23 cellular contexts compared by ENCODE assay signal in the genomic region with DNA sequence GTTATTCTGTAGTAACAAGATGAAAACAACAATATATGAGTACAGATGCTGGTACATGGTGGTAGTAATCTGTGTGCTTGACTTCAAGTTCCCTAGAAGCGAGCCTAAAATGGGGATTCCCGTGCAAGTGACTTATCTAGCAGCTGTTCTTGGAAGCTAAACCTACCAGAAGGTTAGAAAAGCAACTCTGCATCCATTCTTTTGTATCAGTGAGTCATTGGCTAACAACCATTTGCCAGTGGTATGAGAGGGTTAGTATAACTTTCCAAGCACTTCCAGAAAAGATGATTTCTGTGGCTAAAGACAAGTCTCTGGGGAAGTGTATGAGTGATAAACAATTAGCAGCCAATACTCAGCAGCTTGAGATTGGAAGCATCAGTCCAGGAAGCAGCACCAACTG.
DNase-seq lines count a peak whose midpoint lies in the region; ATAC-seq, FAIRE-seq and TF ChIP-seq lines count a peak whose summit lies in the region.
"Had no signal": no experiment of that assay in that cellular context is flagged by ENCODE, and none has a peak within 500 bp of the region (broad histone marks: within the 10 kb centered on the region; RNA-seq: fewer than 3 reads in every experiment).

No MANE protein-coding gene starts in this region.

- no peaks in the 10 kb centered on the region for H3K27me3 Mint-ChIP-seq in astrocyte (ENCODE audit: low read depth, unreplicated experiment)
- H3K27me3 Mint-ChIP-seq: CD4-positive, alpha-beta memory T cell had no signal

- H3K36me3 ChIP-seq in astrocyte (ENCODE audit: insufficient read depth, low read length) = no peaks in the 10 kb centered on the region
- no peaks in the 10 kb centered on the region for H3K36me3 ChIP-seq in osteoblast (ENCODE audit: insufficient read depth, low read length)
- H3K36me3 ChIP-seq: SJSA1 had no signal

- peak overlapping the region; percentile 53 for H2AFZ ChIP-seq in astrocyte (ENCODE audit: low read depth, low read length)
- no peak overlapping the region for H2AFZ ChIP-seq in osteoblast (ENCODE audit: low read length)

- H3K4me2 ChIP-seq in astrocyte (ENCODE audit: low read length) = no peak overlapping the region
- H3K4me2 ChIP-seq in osteoblast (ENCODE audit: insufficient read depth, low read length) = no peak overlapping the region

- H3K79me2 ChIP-seq in astrocyte (ENCODE audit: insufficient read depth, low read length) (no peaks in the 10 kb centered on the region), osteoblast (ENCODE audit: insufficient read depth, low read length) (no peaks in the 10 kb centered on the region)

- H3K4me3 Mint-ChIP-seq in astrocyte (ENCODE audit: unreplicated experiment) = no peak overlapping the region
- H3K4me3 Mint-ChIP-seq: CD4-positive, alpha-beta memory T cell had no signal

- H3K27ac Mint-ChIP-seq in astrocyte (ENCODE audit: unreplicated experiment) = no peak overlapping the region
- H3K27ac Mint-ChIP-seq: CD4-positive, alpha-beta memory T cell had no signal

- peaks cover 13% of the 10 kb centered on the region for H3K4me1 Mint-ChIP-seq in astrocyte (ENCODE audit: low read depth, unreplicated experiment)
- H3K4me1 Mint-ChIP-seq: CD4-positive, alpha-beta memory T cell had no signal

- no peak for ATAC-seq in GM19463 (IDR thresholded peaks at IDR 0.05; ENCODE audit: unreplicated experiment)
- no peak for ATAC-seq in GM18873 (IDR thresholded peaks at IDR 0.05; ENCODE audit: low FRiP score, unreplicated experiment)

- H3K27me3 ChIP-seq in astrocyte (ENCODE audit: insufficient read depth, low read length) (no peaks in the 10 kb centered on the region), osteoblast (ENCODE audit: insufficient read depth, low read length) (no peaks in the 10 kb centered on the region)
- H3K27me3 ChIP-seq: SJSA1 had no signal

- no peak for FAIRE-seq in astrocyte (lab: Jason Lieb, UNC)
- FAIRE-seq: GM12891 had no signal

- no peaks in the 10 kb centered on the region for H3K36me3 Mint-ChIP-seq in astrocyte (ENCODE audit: low read depth, unreplicated experiment)
- H3K36me3 Mint-ChIP-seq: CD4-positive, alpha-beta memory T cell had no signal

- H3K4me3 ChIP-seq in astrocyte (ENCODE audit: insufficient read depth, low read depth, low read length) = no peak overlapping the region
- no peak overlapping the region for H3K4me3 ChIP-seq in fibroblast of pulmonary artery (replicated peaks; ENCODE audit: low read depth, low read length)
- no peak overlapping the region for H3K4me3 ChIP-seq in osteoblast (ENCODE audit: insufficient read depth, low read length)
- H3K4me3 ChIP-seq: SJSA1 had no signal

- no peak overlapping the region for H3K9ac ChIP-seq in astrocyte (ENCODE audit: low read length)

- DNase-seq in astrocyte (ENCODE audit: low read depth) (peak; percentile 49), fibroblast of pulmonary artery (ENCODE audit: low read depth) (peak; percentile 1), osteoblast (ENCODE audit: insufficient read length, low spot score, missing footprints) (peak; percentile 32), hypothalamus (lab: John Stamatoyannopoulos, UW) (no peak), NCI-H2227 treated with DMSO at 0.1 percent for 48 hours (lab: John Stamatoyannopoulos, UW) (no peak)
- DNase-seq: C1 segment of cervical spinal cord; CD4-positive, alpha-beta memory T cell; COR-L47; DMS79; EL; GDM1; H7; KG1; MM.1S; NCI-H1694; NCI-H2029 treated with DMSO at 0.1 percent for 48 hours; NCI-H69; Right ventricle myocardium superior; RPMI8226 had no signal

- peaks cover 2% of the 10 kb centered on the region for H3K9me3 Mint-ChIP-seq in astrocyte (ENCODE audit: unreplicated experiment)

- H3K9me3 ChIP-seq in astrocyte (ENCODE audit: insufficient read depth, low read depth, low read length) (no peaks in the 10 kb centered on the region), osteoblast (ENCODE audit: low read depth, low read length) (peaks cover 3% of the 10 kb centered on the region)
- H3K9me3 ChIP-seq: SJSA1 had no signal

- H3K4me1 ChIP-seq in astrocyte (ENCODE audit: insufficient read depth, low read length) (peaks cover 6% of the 10 kb centered on the region), osteoblast (ENCODE audit: insufficient read depth, low read length) (no peaks in the 10 kb centered on the region)
- H3K4me1 ChIP-seq: SJSA1 had no signal

- H4K20me1 ChIP-seq in astrocyte (ENCODE audit: insufficient read depth, low read length) (no peaks in the 10 kb centered on the region), osteoblast (ENCODE audit: insufficient read depth, low read length) (no peaks in the 10 kb centered on the region)

- TF ChIP-seq CTCF in astrocyte (IDR thresholded peaks at IDR 0.05; ENCODE audit: insufficient read depth, low read depth, low read length) = no peak
- TF ChIP-seq CTCF in fibroblast of pulmonary artery (IDR thresholded peaks at IDR 0.05; ENCODE audit: low read length, missing control alignments) = no peak
- TF ChIP-seq CTCF in osteoblast (IDR thresholded peaks at IDR 0.05; ENCODE audit: extremely low read depth, low read depth, low read length) = no peak

- H3K27ac ChIP-seq in astrocyte (ENCODE audit: low read depth, low read length) = no peak overlapping the region
- H3K27ac ChIP-seq in osteoblast (ENCODE audit: low read depth, low read length) = no peak overlapping the region
- H3K27ac ChIP-seq: SJSA1 had no signal

Comparison
In these comparisons a context has a peak if more than half of its experiments do, and no peak if none do; other contexts are left out.
1. DNase-seq: peak in astrocyte (single experiment), fibroblast of pulmonary artery (single experiment) and osteoblast (single experiment); none in hypothalamus (0 of 51) and NCI-H2227 treated with DMSO at 0.1 percent for 48 hours (single experiment).